Comparison of ENCODE assay signal across 20 cellular contexts in the genomic region with DNA sequence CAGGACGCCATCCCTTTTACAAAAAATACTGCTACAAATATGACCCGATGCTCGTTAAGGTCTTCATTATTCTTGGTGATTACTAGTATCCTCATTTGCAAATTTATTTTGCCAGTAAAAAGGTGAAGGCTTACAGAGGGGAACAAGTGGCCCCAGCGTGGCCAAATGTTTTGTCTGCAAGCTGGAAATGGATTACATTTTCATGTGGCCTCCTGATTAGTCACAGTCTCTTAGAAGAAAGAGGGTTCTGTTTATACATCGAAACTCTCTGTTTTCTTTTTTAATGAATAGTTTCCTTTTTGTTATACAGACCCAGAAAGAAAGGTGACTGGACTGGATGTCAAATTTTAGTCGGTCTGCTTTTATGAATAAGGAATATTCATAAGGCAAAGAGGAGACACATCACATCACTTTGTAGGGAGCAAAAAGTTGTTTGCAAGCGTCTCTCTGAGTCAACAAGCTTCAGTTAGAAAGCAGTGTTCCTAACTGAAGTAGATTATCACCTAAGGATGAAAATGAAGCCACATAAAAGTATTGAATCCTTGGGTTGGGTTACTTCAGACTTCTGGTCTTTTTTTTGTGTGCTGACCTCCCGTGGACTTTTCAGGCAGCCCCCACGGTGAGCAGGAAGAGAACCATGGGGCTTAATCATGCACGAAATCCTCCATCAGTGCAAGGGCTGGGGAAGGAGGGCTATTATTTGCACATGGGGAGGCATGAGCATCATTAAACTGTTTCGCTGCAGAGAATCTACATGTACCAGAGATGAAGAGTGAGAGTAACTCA.
A peak's percentile ranks its signal among the peaks of the same experiment; 100 is the strongest.
DNase-seq lines count a peak whose midpoint lies in the region; ATAC-seq and TF ChIP-seq lines count a peak whose summit lies in the region.
"Had no signal": no experiment of that assay in that cellular context is flagged by ENCODE, and none has a peak within 500 bp of the region (broad histone marks: within the 10 kb centered on the region; RNA-seq: fewer than 3 reads in every experiment).

No MANE protein-coding gene starts in this region.

- H3K4me1 Mint-ChIP-seq in chondrocyte (ENCODE audit: low read depth) = peaks cover 17% of the 10 kb centered on the region

- peak overlapping the region; percentile 24 for H3K27ac Mint-ChIP-seq in chondrocyte (ENCODE audit: unreplicated experiment)

- H3K27ac ChIP-seq in A673 (ENCODE audit: low read depth, low read length, poor library complexity, severe bottlenecking) (no peak overlapping the region), mesodermal cell (ENCODE audit: low read depth, low read length, severe bottlenecking) (peak overlapping the region; percentile 16), tibial artery (no peak overlapping the region)
- H3K27ac ChIP-seq: Peyer's patch had no signal

- H3K27me3 Mint-ChIP-seq in chondrocyte (ENCODE audit: low read depth) = no peaks in the 10 kb centered on the region

- peaks cover 3% of the 10 kb centered on the region for H3K9me3 Mint-ChIP-seq in chondrocyte (ENCODE audit: low read depth)

- H3K27me3 ChIP-seq in A673 (replicated peaks; ENCODE audit: insufficient read depth, low read depth, low read length, poor library complexity) (peaks cover 22% of the 10 kb centered on the region), tibial artery (no peaks in the 10 kb centered on the region)
- H3K27me3 ChIP-seq: MG63, Peyer's patch had no signal

- DNase-seq in A673 (ENCODE audit: low spot score) = peak; percentile 25
- peak; percentile 51 for DNase-seq in M059J (ENCODE audit: low read depth)
- DNase-seq in chondrocyte (ENCODE audit: low spot score) = no peak
- no peak for DNase-seq in stimulated activated naive CD4-positive, alpha-beta T cell (lab: John Stamatoyannopoulos, UW)
- no peak for DNase-seq in tibial artery
- DNase-seq in activated gamma-delta T cell treated with Interleukin-2 at 50 U/mL for 16 hours = no peak
- DNase-seq: 8988T, C1 segment of cervical spinal cord, COR-L47, KG1, MG63, NCI-H1105, NCI-H187 treated with DMSO at 0.1 percent for 48 hours, NCI-H2171 treated with DMSO at 0.1 percent for 48 hours, NCI-H774, Peyer's patch, SIG-M5 had no signal

- H3K36me3 ChIP-seq in A673 (ENCODE audit: insufficient read depth, low read length, poor library complexity, severe bottlenecking) (no peaks in the 10 kb centered on the region), mesodermal cell (ENCODE audit: control insufficient read depth, insufficient read depth, low read length) (no peaks in the 10 kb centered on the region), tibial artery (no peaks in the 10 kb centered on the region)
- H3K36me3 ChIP-seq: MG63, Peyer's patch had no signal

- WGBS in mesodermal cell (ENCODE audit: insufficient coverage in 2 of 2), 2 experiments = 65 to 83% methylated on average over 1 to 2 of the region's 11 CpGs

- no peaks in the 10 kb centered on the region for H3K9me3 ChIP-seq in A673 (ENCODE audit: low read depth, low read length, poor library complexity, severe bottlenecking)
- no peaks in the 10 kb centered on the region for H3K9me3 ChIP-seq in mesodermal cell (ENCODE audit: control insufficient read depth, low read length)
- no peaks in the 10 kb centered on the region for H3K9me3 ChIP-seq in tibial artery
- H3K9me3 ChIP-seq: MG63, Peyer's patch had no signal

- H3K36me3 Mint-ChIP-seq in chondrocyte (ENCODE audit: low read depth) = no peaks in the 10 kb centered on the region

- no peak overlapping the region for H3K4me3 Mint-ChIP-seq in chondrocyte (ENCODE audit: unreplicated experiment)

- BruUV-seq in A673 (replicated peaks; lab: Mats Ljungman, UMichigan) = no TSS peak

- no peak for ATAC-seq in HG03039 (IDR thresholded peaks at IDR 0.05; ENCODE audit: unreplicated experiment)
- ATAC-seq: GM12878 had no signal

- TF ChIP-seq CTCF in A673 (conservative IDR thresholded peaks at IDR 0.05; ENCODE audit: low read depth, low read length) (no peak), chondrocyte (IDR thresholded peaks at IDR 0.05) (no peak), tibial artery (IDR thresholded peaks at IDR 0.05) (no peak)

- CTCF ChIA-PET in A673 (lab: Charles Lee) = no interaction called here

- intact Hi-C loops in A673 (cut with micrococcal nuclease; ENCODE audit: unreplicated experiment) (loop anchor here (10.0 kb wide), 1 partner anchor 58 kb away; no protein-coding TSS in a partner anchor), tibial artery (cut with DNase I; ENCODE audit: low total_unique reads) (no loop called here)

- no peak overlapping the region for H3K4me3 ChIP-seq in A673 (ENCODE audit: low read depth, low read length, poor library complexity, severe bottlenecking)
- H3K4me3 ChIP-seq in mesodermal cell (ENCODE audit: extremely low read depth, insufficient read depth, low read length, poor library complexity, severe bottlenecking) = no peak overlapping the region
- no peak overlapping the region for H3K4me3 ChIP-seq in tibial artery
- H3K4me3 ChIP-seq: GM12878, MG63, Peyer's patch had no signal

- POLR2A ChIA-PET in A673 (lab: Charles Lee; ENCODE audit: low non-redundant PET) = no interaction called here

- no peaks in the 10 kb centered on the region for H3K4me1 ChIP-seq in A673 (ENCODE audit: insufficient read depth, low read length, poor library complexity, severe bottlenecking)
- peaks cover 12% of the 10 kb centered on the region for H3K4me1 ChIP-seq in mesodermal cell (ENCODE audit: control insufficient read depth, insufficient read depth, low read length, poor library complexity, severe bottlenecking)
- H3K4me1 ChIP-seq in tibial artery = no peaks in the 10 kb centered on the region
- H3K4me1 ChIP-seq: Peyer's patch had no signal

Comparison
In these comparisons a context has a peak if more than half of its experiments do, and no peak if none do; other contexts are left out.
1. DNase-seq: peak in A673 (single experiment) and M059J (single experiment); none in chondrocyte (single experiment), stimulated activated naive CD4-positive, alpha-beta T cell (0 of 6), tibial artery (0 of 2) and activated gamma-delta T cell treated with Interleukin-2 at 50 U/mL for 16 hours (single experiment).